Comparison of ENCODE assay signal across 8 cellular contexts in the genomic region with DNA sequence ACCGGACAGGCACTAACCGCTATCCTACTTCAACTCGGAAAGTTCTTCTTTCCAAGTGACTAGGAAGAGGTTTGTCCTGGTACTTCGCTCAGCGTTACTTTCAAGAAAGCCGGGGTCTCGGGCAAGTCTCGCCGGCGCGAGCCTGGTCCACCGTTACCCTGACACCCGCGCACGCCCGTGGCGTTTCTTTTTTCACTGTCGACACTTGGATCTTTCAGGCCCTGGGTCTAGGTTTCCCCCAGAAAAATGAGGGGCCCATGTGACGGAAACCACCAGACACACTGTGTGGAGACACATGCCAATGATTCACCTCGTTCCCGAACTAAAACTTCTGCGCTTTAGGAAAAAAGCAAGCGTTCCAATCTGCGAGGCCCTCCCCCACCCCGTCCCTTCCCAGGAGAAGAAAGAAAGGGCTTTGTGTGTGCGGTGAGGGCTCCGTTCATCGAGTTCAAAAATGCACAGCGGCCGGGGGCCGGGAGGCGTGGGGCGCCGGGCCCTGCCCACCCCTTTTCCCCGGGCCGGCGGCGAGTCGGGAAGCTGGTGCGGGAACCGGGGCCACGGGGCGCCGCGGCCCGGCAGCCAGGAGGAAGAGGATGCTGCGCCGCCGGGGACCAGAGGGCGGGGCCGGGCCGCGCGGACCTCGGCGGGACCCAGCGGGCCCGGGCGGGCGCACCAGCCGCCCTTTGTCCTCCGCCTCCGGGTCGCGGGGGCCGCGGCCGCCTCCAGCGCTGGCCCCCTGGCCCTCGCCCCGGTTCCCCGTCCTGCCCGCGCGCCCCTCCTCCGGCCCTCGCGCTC. TPM values are rescaled to one million over a fixed set of nuclear protein-coding genes. Genes with fewer than 3 reads are reported as not detected.
A peak's percentile ranks its signal among the peaks of the same experiment; 100 is the strongest.
DNase-seq lines count a peak whose midpoint lies in the region; ATAC-seq and TF ChIP-seq lines count a peak whose summit lies in the region.

No MANE protein-coding gene starts in this region.

- H3K4me1 Mint-ChIP-seq in activated naive CD8-positive, alpha-beta T cell treated with anti-CD3 and anti-CD28 coated beads, Interleukin-2, amount 10 ng/mL, durations not matched to agents 7 days and 5 days: peaks cover 10% of the 10 kb centered on the region

- H3K36me3 Mint-ChIP-seq in activated naive CD8-positive, alpha-beta T cell treated with anti-CD3 and anti-CD28 coated beads, Interleukin-2, amount 10 ng/mL, durations not matched to agents 7 days and 5 days: peaks cover 2% of the 10 kb centered on the region

- H3K36me3 ChIP-seq in left ventricle myocardium inferior: no peaks in the 10 kb centered on the region

- H3K4me3 Mint-ChIP-seq in activated naive CD8-positive, alpha-beta T cell treated with anti-CD3 and anti-CD28 coated beads, Interleukin-2, amount 10 ng/mL, durations not matched to agents 7 days and 5 days: peak overlapping the region; percentile 64

- no peaks in the 10 kb centered on the region for H3K9me3 Mint-ChIP-seq in activated naive CD8-positive, alpha-beta T cell treated with anti-CD3 and anti-CD28 coated beads, Interleukin-2, amount 10 ng/mL, durations not matched to agents 7 days and 5 days

- POLR2A ChIA-PET in activated naive CD8-positive, alpha-beta T cell treated with anti-CD3 and anti-CD28 coated beads, Interleukin-2, amount 10 ng/mL, durations not matched to agents 7 days and 5 days (lab: Charles Lee): no interaction called here

- peak overlapping the region; percentile 96 for H3K27ac ChIP-seq in left ventricle myocardium inferior (replicated peaks)

- H3K27me3 Mint-ChIP-seq in activated naive CD8-positive, alpha-beta T cell treated with anti-CD3 and anti-CD28 coated beads, Interleukin-2, amount 10 ng/mL, durations not matched to agents 7 days and 5 days: peaks cover 67% of the 10 kb centered on the region

- no peak for ATAC-seq in activated naive CD8-positive, alpha-beta T cell treated with anti-CD3 and anti-CD28 coated beads, Interleukin-2, amount 10 ng/mL, durations not matched to agents 7 days and 5 days (ENCODE audit: low read depth)
- ATAC-seq in HG03457 (IDR thresholded peaks at IDR 0.05; ENCODE audit: unreplicated experiment) (no peak), GM21723 (IDR thresholded peaks at IDR 0.05; ENCODE audit: unreplicated experiment) (no peak)

- H3K4me1 ChIP-seq in left ventricle myocardium inferior: peaks cover 66% of the 10 kb centered on the region

- H3K9me3 ChIP-seq in left ventricle myocardium inferior (replicated peaks): no peaks in the 10 kb centered on the region

- no peaks in the 10 kb centered on the region for H3K27me3 ChIP-seq in left ventricle myocardium inferior (ENCODE audit: low read depth)

- no peak overlapping the region for H3K27ac Mint-ChIP-seq in activated naive CD8-positive, alpha-beta T cell treated with anti-CD3 and anti-CD28 coated beads, Interleukin-2, amount 10 ng/mL, durations not matched to agents 7 days and 5 days

- peak; percentile 55 for DNase-seq in activated CD8-positive, alpha-beta memory T cell treated with anti-CD3 and anti-CD28 coated beads for 24 hours
- no peak for DNase-seq in activated CD8-positive, alpha-beta memory T cell treated with anti-CD3 and anti-CD28 coated beads, Interleukin-2, amount 50 U/mL, for 4 hours
- peak; percentile 30 for DNase-seq in activated naive CD8-positive, alpha-beta T cell treated with anti-CD3 and anti-CD28 coated beads, Interleukin-2, amount 10 ng/mL, durations not matched to agents 7 days and 5 days
- DNase-seq in left ventricle myocardium inferior (peak; percentile 55), posterior cingulate gyrus (peak in 9 of 10 donors; percentile 18 to 87 (median 37))
- DNase-seq in stimulated activated CD4-positive, alpha-beta T cell treated with anti-CD3 and anti-CD28 coated beads, Interleukin-2, amount 100 ng/mL, for 48 hours: no peak

- TF ChIP-seq CTCF in left ventricle myocardium inferior (IDR thresholded peaks at IDR 0.05; ENCODE audit: borderline replicate concordance): no peak

- H3K4me3 ChIP-seq in left ventricle myocardium inferior: peak overlapping the region; percentile 81

- intact Hi-C loops in left ventricle myocardium inferior (cut with micrococcal nuclease): loop anchor here (10.0 kb wide), 1 partner anchor 65 kb away; no protein-coding TSS in a partner anchor
- intact Hi-C loops in posterior cingulate gyrus (cut with DNase I): no loop called here

RNA-seq across cellular contexts. Expression of gene ZNF521, which starts 2.6 kb away (rescaled TPM):
- total RNA-seq in activated naive CD8-positive, alpha-beta T cell treated with anti-CD3 and anti-CD28 coated beads, Interleukin-2, amount 10 ng/mL, durations not matched to agents 7 days and 5 days: not detected
- 10.3 TPM for total RNA-seq in left ventricle myocardium inferior

Comparison
In these comparisons a context has a peak if more than half of its experiments do, and no peak if none do; other contexts are left out.
1. DNase-seq: peak in activated CD8-positive, alpha-beta memory T cell treated with anti-CD3 and anti-CD28 coated beads for 24 hours (single experiment), activated naive CD8-positive, alpha-beta T cell treated with anti-CD3 and anti-CD28 coated beads, Interleukin-2, amount 10 ng/mL, durations not matched to agents 7 days and 5 days (single experiment), left ventricle myocardium inferior (single experiment) and posterior cingulate gyrus (9 of 10); none in activated CD8-positive, alpha-beta memory T cell treated with anti-CD3 and anti-CD28 coated beads, Interleukin-2, amount 50 U/mL, for 4 hours (single experiment) and stimulated activated CD4-positive, alpha-beta T cell treated with anti-CD3 and anti-CD28 coated beads, Interleukin-2, amount 100 ng/mL, for 48 hours (0 of 2).
2. RNA of gene ZNF521, which starts 2.6 kb away (total RNA-seq): 10.3 TPM in left ventricle myocardium inferior (single experiment); not detected in activated naive CD8-positive, alpha-beta T cell treated with anti-CD3 and anti-CD28 coated beads, Interleukin-2, amount 10 ng/mL, durations not matched to agents 7 days and 5 days; every median in the first group is over 10 times any median in the second.